Comparison of ENCODE assay signal across 10 cellular contexts in the genomic region with DNA sequence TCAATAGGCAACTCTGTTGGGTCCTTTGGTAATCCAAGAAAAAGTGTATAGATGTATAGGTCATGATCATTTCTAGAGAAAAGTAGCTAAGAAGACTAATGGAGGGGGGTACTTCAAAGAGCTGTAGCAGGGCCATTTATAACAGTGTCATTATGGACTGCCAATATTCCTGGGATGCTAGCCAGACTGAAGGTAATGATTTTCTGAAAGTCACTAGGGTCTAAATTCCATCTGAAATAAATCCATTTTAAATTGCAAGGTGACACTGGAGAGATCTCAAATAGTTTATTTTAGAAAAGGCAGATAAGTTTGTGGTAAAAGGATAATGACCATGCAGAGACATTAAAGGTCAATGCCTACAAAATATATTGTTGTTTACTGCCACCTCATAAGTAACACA. TPM values are rescaled to one million over a fixed set of nuclear protein-coding genes. Genes with fewer than 3 reads are reported as not detected.
"Had no signal": no experiment of that assay in that cellular context is flagged by ENCODE, and none has a peak within 500 bp of the region (broad histone marks: within the 10 kb centered on the region; RNA-seq: fewer than 3 reads in every experiment).

No MANE protein-coding gene starts in this region.

- H3K36me3 ChIP-seq: HAP-1 had no signal

- H3K4me3 ChIP-seq: GM23248, HAP-1 had no signal

- H2AFZ ChIP-seq: GM23248 had no signal

- DNase-seq: GM23248, GOT3, H7, HFFc6 had no signal

- H3K9me3 ChIP-seq: HAP-1 had no signal

- FAIRE-seq: HTR-8/SVneo had no signal

- ATAC-seq: HCT116 had no signal

- H3K27ac ChIP-seq: GM23248 had no signal

- H3K9ac ChIP-seq: GM23248 had no signal

RNA-seq across cellular contexts. Expression of gene SPC25, which starts 4.5 kb away (rescaled TPM):
- polyA plus RNA-seq: IgD-negative memory B cell had no signal

RNA-seq across cellular contexts. Expression of gene G6PC2, which starts 6.4 kb away (rescaled TPM):
- total RNA-seq: GM23248, H4, H7, HFFc6, HT-29 had no signal
- polyA plus RNA-seq: GM23248, IgD-negative memory B cell had no signal
